Comparison of ENCODE assay signal across 1 cellular context in genomic region chr9:129479217-129480011, GRCh38.
TF ChIP-seq lines count a peak whose summit lies in the region.

No MANE protein-coding gene starts in this region.

TF ChIP-seq in H1, 55 proteins besides CTCF, POLR2A, EP300 and RAD21:
- TF ChIP-seq ATF2 (IDR thresholded peaks at IDR 0.05; ENCODE audit: low read length): no peak
- TF ChIP-seq SIN3A (conservative IDR thresholded peaks at IDR 0.05 in 1 of 2, IDR thresholded peaks at IDR 0.05 in 1 of 2; ENCODE audit: low read depth in 1 of 2, low read length in 2 of 2): no peak
- no peak for TF ChIP-seq ZNF274 (IDR thresholded peaks at IDR 0.05; ENCODE audit: borderline replicate concordance, extremely low read depth, low read length)
- no peak for TF ChIP-seq CBX5 (IDR thresholded peaks at IDR 0.05; ENCODE audit: low read depth, low read length)
- TF ChIP-seq CEBPB (IDR thresholded peaks at IDR 0.05; ENCODE audit: low read depth, low read length): no peak
- TF ChIP-seq SUZ12 (IDR thresholded peaks at IDR 0.05; ENCODE audit: low read length): no peak
- TF ChIP-seq FOSL1 (IDR thresholded peaks at IDR 0.05; ENCODE audit: insufficient read depth, low read depth, low read length): no peak
- no peak for TF ChIP-seq KDM5A (IDR thresholded peaks at IDR 0.05; ENCODE audit: low read length)
- no peak for TF ChIP-seq NANOG (IDR thresholded peaks at IDR 0.05; ENCODE audit: insufficient read depth, low read depth, low read length, poor library complexity, severe bottlenecking)
- TF ChIP-seq CTBP2 (IDR thresholded peaks at IDR 0.05; ENCODE audit: borderline replicate concordance, insufficient read depth, insufficient read length, low read length): no peak
- TF ChIP-seq RNF2 (IDR thresholded peaks at IDR 0.05; ENCODE audit: borderline replicate concordance, low read depth, low read length, missing control alignments, poor library complexity, severe bottlenecking): no peak
